17 cellular contexts compared by ENCODE assay signal in genomic region chr5:127506616-127507015, GRCh38.
"Had no signal": no experiment of that assay in that cellular context is flagged by ENCODE, and none has a peak within 500 bp of the region (broad histone marks: within the 10 kb centered on the region; RNA-seq: fewer than 3 reads in every experiment).

No MANE protein-coding gene starts in this region.

- ATAC-seq: esophagus mucosa, left colon, left ventricle myocardium superior had no signal

- H3K4me3 ChIP-seq: dorsolateral prefrontal cortex, lung, sigmoid colon, skin epidermis had no signal

- H3K27ac ChIP-seq: dorsolateral prefrontal cortex, neutrophil, sigmoid colon, skin epidermis had no signal

- H3K4me1 Mint-ChIP-seq: naive B cell, nephron had no signal

- H3K27ac Mint-ChIP-seq: nephron had no signal

- H3K36me3 ChIP-seq: neutrophil, sigmoid colon had no signal

- H3K9me3 ChIP-seq: neutrophil, sigmoid colon had no signal

- H3K4me1 ChIP-seq: sigmoid colon had no signal

- H3K9me3 Mint-ChIP-seq: naive B cell, nephron had no signal

- H3K4me3 Mint-ChIP-seq: naive B cell, nephron had no signal

- DNase-seq: cortex of kidney; dorsolateral prefrontal cortex; effector CD8-positive, alpha-beta T cell; left colon; left ventricle myocardium superior; mesenchymal stem cell; naive B cell; sigmoid colon; stimulated activated CD4-positive, alpha-beta T cell treated with anti-CD3 and anti-CD28 coated beads, Interleukin-2, amount 100 ng/mL, for 24 hours; stimulated activated CD4-positive, alpha-beta T cell treated with anti-CD3 and anti-CD28 coated beads, Interleukin-4, amount 100 ng/mL, for 4 hours; stimulated activated naive CD4-positive, alpha-beta T cell treated with Interleukin-2 at 50 U/mL for 16 hours; trophoblast cell had no signal

- H3K27me3 ChIP-seq: dorsolateral prefrontal cortex, sigmoid colon had no signal
